In genomic region chr2:136495636-136496035, GRCh38 we compare ENCODE assay signal across 20 cellular contexts.
A peak's percentile ranks its signal among the peaks of the same experiment; 100 is the strongest.
DNase-seq lines count a peak whose midpoint lies in the region; ATAC-seq, FAIRE-seq and TF ChIP-seq lines count a peak whose summit lies in the region.
"Had no signal": no experiment of that assay in that cellular context is flagged by ENCODE, and none has a peak within 500 bp of the region (broad histone marks: within the 10 kb centered on the region; RNA-seq: fewer than 3 reads in every experiment).

No MANE protein-coding gene starts in this region.

- no peak overlapping the region for H3K4me2 ChIP-seq in GM12878 (ENCODE audit: control insufficient read depth, insufficient read depth)
- H3K4me2 ChIP-seq: neural progenitor cell had no signal

- no peaks in the 10 kb centered on the region for H3K36me3 ChIP-seq in GM12878 (ENCODE audit: control insufficient read depth in 2 of 2, insufficient read depth in 2 of 2, low read length in 1 of 2)
- H3K36me3 ChIP-seq: HAP-1, neural progenitor cell had no signal

- no peaks in the 10 kb centered on the region for H3K79me2 ChIP-seq in GM12878 (ENCODE audit: control insufficient read depth, insufficient read depth, low read length)

- in situ Hi-C loops in GM12878 (cut with MboI) = no loop called here

- no peak overlapping the region for H3K9ac ChIP-seq in GM12878 (ENCODE audit: control insufficient read depth, insufficient read depth, low read length)
- H3K9ac ChIP-seq: neural progenitor cell had no signal

- H3K4me3 ChIP-seq in GM12878 = no peak overlapping the region
- H3K4me3 ChIP-seq: HAP-1, neural progenitor cell had no signal

- no peaks in the 10 kb centered on the region; the same call in 2 of the 3 replicates for H3K9me3 ChIP-seq in GM12878 (replicated peaks; ENCODE audit: control insufficient read depth, insufficient read depth, low read length)
- H3K9me3 ChIP-seq: HAP-1 had no signal

- RAD21 ChIA-PET in GM12878 (lab: Charles Lee; ENCODE audit: unreplicated experiment) = no interaction called here

- BruUV-seq in GM12878 (replicated peaks; lab: Mats Ljungman, UMichigan) = no TSS peak

- FAIRE-seq in GM12878 (lab: Jason Lieb, UNC) = no peak
- FAIRE-seq: keratinocyte had no signal

- TF ChIP-seq EP300 in GM12878 (IDR thresholded peaks at IDR 0.05; ENCODE audit: borderline replicate concordance in 1 of 2, control insufficient read depth in 1 of 2, low read depth in 2 of 2, low read length in 2 of 2) = no peak

- no peak overlapping the region for H3K27ac ChIP-seq in GM12878 (ENCODE audit: control insufficient read depth, insufficient read depth)
- H3K27ac ChIP-seq: neural progenitor cell had no signal

- no peak for TF ChIP-seq POLR2A in GM12878 (IDR thresholded peaks at IDR 0.05; ENCODE audit: low read depth, low read length)

- peak; percentile 96 for ATAC-seq in GM18868 (IDR thresholded peaks at IDR 0.05; ENCODE audit: unreplicated experiment)
- peak; percentile 72 for ATAC-seq in HG02588 (IDR thresholded peaks at IDR 0.05; ENCODE audit: unreplicated experiment)
- ATAC-seq in HG03565 (IDR thresholded peaks at IDR 0.05; ENCODE audit: unreplicated experiment) = peak; percentile 82
- peak; percentile 84 for ATAC-seq in GM12878
- ATAC-seq in GM19023 (IDR thresholded peaks at IDR 0.05; ENCODE audit: unreplicated experiment) = no peak
- ATAC-seq: right cardiac atrium had no signal

- WGBS in GM12878 (ENCODE audit: insufficient coverage, insufficient replicate concordance, low lambda C conversion rate, missing lambda C conversion rate) = 0% methylated on average over 5 of the region's 5 CpGs

- H2AFZ ChIP-seq in GM12878 (ENCODE audit: control insufficient read depth, low read depth, low read length) = no peak overlapping the region
- H2AFZ ChIP-seq: neural progenitor cell had no signal

- SMC1A ChIA-PET in GM12878 (lab: Charles Lee; ENCODE audit: uncharacterized antibody, unreplicated experiment) = no interaction called here

- no peaks in the 10 kb centered on the region for H4K20me1 ChIP-seq in GM12878 (ENCODE audit: control insufficient read depth, insufficient read depth)

- CTCF ChIA-PET in GM12878 (lab: Yijun Ruan, JAX) = no interaction called here

- TF ChIP-seq RAD21 in GM12878 (IDR thresholded peaks at IDR 0.05; ENCODE audit: insufficient read depth, low read depth, low read length) = no peak

- no peaks in the 10 kb centered on the region for H3K4me1 ChIP-seq in GM12878 (ENCODE audit: control insufficient read depth, insufficient read depth, low read length)
- H3K4me1 ChIP-seq: HAP-1 had no signal

- no peaks in the 10 kb centered on the region; a peak in 1 of 4 replicates for H3K27me3 ChIP-seq in GM12878 (replicated peaks in 1 of 2; ENCODE audit: control insufficient read depth in 2 of 2, insufficient read depth in 2 of 2, low read length in 1 of 2)

- intact Hi-C loops in GM12878 (cut with micrococcal nuclease; ENCODE audit: unreplicated experiment) = no loop called here

- peak; percentile 5 for DNase-seq in GM12878 (ENCODE audit: low read depth, low spot score)
- DNase-seq in glomerular visceral epithelial cell (ENCODE audit: extremely low spot score) = no peak
- no peak for DNase-seq in HCEC 1CT
- no peak for DNase-seq in activated naive CD4-positive, alpha-beta T cell treated with Interleukin-2 at 50 U/mL for 16 hours
- DNase-seq: activated CD4-positive, alpha-beta T cell treated with anti-CD3 and anti-CD28 coated beads, Interleukin-2, amount 50 U/mL, for 1 hour; AML-193; mesendoderm; NCI-H1694; NCI-H446; right cardiac atrium; stimulated activated CD4-positive, alpha-beta T cell treated with anti-CD3 and anti-CD28 coated beads, Interleukin-1b, Interleukin-23, amount 100 ng/mL, for 48 hours; stimulated activated CD8-positive, alpha-beta memory T cell treated with anti-CD3 and anti-CD28 coated beads, Interleukin-4, amount 100 ng/mL, for 48 hours; T1000 had no signal

- TF ChIP-seq CTCF in GM12878 (IDR thresholded peaks at IDR 0.05 in 2 of 3, conservative IDR thresholded peaks at IDR 0.05 in 1 of 3; ENCODE audit: control insufficient read depth in 2 of 3, extremely low read depth in 1 of 3, insufficient read depth in 1 of 3, low read depth in 3 of 3, low read length in 3 of 3) = no peak

- POLR2A ChIA-PET in GM12878 (lab: Charles Lee) = interaction anchor here (0.6 kb wide), 1 partner anchor 438 kb away, joined by 3 read pairs; no protein-coding TSS in a partner anchor

TF ChIP-seq in GM12878, 131 proteins besides CTCF, POLR2A, EP300 and RAD21:
- TF ChIP-seq E2F8 (IDR thresholded peaks at IDR 0.05; ENCODE audit: low read depth, partially characterized antibody) (no peak), SPI1 (IDR thresholded peaks at IDR 0.05; ENCODE audit: borderline replicate concordance, insufficient read depth, low read depth, low read length) (peak; percentile 20; the same call in 1 of the 2 replicates), MEF2B (IDR thresholded peaks at IDR 0.05; ENCODE audit: partially characterized antibody, poor library complexity, severe bottlenecking) (no peak)
- TF ChIP-seq, protein P1, sequence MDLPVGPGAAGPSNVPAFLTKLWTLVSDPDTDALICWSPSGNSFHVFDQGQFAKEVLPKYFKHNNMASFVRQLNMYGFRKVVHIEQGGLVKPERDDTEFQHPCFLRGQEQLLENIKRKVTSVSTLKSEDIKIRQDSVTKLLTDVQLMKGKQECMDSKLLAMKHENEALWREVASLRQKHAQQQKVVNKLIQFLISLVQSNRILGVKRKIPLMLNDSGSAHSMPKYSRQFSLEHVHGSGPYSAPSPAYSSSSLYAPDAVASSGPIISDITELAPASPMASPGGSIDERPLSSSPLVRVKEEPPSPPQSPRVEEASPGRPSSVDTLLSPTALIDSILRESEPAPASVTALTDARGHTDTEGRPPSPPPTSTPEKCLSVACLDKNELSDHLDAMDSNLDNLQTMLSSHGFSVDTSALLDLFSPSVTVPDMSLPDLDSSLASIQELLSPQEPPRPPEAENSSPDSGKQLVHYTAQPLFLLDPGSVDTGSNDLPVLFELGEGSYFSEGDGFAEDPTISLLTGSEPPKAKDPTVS (IDR thresholded peaks at IDR 0.05; ENCODE audit: low read depth, low read length) = no peak
